ENCODE assay signal across 8 cellular contexts in the genomic region with DNA sequence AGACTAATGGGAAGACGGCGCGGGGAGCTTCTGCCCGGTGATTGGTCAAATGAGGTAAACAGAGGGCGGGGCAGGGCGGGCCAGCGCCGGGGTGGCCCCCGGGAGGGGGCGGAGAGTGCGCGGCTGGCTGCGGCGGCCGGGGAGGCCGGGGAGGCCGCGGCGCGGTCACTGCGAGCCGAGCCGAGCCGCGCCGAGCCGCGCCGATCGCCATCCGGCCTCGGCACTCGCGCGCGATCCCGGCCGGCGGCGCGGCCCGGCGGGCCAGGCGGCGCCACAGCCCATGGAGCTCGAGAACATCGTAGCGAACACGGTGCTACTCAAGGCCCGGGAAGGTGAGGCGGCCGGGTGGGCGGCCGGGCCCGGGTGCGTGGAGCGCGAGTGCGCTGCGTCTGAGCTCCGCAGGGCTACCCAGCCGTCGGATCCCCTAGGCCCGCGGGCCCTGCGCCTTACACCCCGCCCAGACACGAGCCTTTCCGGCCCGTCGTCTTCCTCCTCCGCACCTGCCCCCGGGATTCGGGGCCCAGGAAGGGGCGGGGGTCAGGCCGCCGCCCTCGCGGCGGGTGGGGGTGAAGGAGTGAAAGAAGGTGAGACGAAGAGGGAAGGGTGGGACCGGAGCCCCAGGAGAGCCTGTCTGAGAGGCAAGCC. TPM values are rescaled to one million over a fixed set of nuclear protein-coding genes. Genes with fewer than 3 reads are reported as not detected.
DNase-seq lines count a peak whose midpoint lies in the region; ATAC-seq and TF ChIP-seq lines count a peak whose summit lies in the region.

A gene (plus strand): TSS at position 111 of the 645 bp plus-strand sequence. CDS start 170 bp downstream, at position 281.

- TF ChIP-seq CTCF in A673 (conservative IDR thresholded peaks at IDR 0.05; ENCODE audit: low read depth, low read length) (no peak), ascending aorta (IDR thresholded peaks at IDR 0.05) (peak in 1 of 3 experiments; percentile 12), hepatocyte (IDR thresholded peaks at IDR 0.05; ENCODE audit: poor library complexity) (no peak)

- peak within 1 kb of the TSS; percentile 97 for H3K4me2 ChIP-seq in hepatocyte

- peaks cover 13% of the 10 kb centered on the region for H3K4me1 ChIP-seq in A673 (ENCODE audit: insufficient read depth, low read length, poor library complexity, severe bottlenecking)
- peaks cover 14 to 15% of the 10 kb centered on the region in 2 donors for H3K4me1 ChIP-seq in ascending aorta
- peaks cover 9% of the 10 kb centered on the region for H3K4me1 ChIP-seq in hepatocyte (ENCODE audit: insufficient read depth)

- under 1% methylated on average over 29 of the region's 82 CpGs for WGBS in hepatocyte (ENCODE audit: low lambda C conversion rate, missing lambda C conversion rate)

- H3K4me3 ChIP-seq in A673 (ENCODE audit: low read depth, low read length, poor library complexity, severe bottlenecking) (peak within 1 kb of the TSS; percentile 76), ascending aorta (peak within 1 kb of the TSS; percentile 79 to 91), hepatocyte (peak within 1 kb of the TSS; percentile 60), skeletal muscle cell (ENCODE audit: low read depth, low read length) (peak within 1 kb of the TSS; percentile 83)

- intact Hi-C loops in A673 (cut with micrococcal nuclease; ENCODE audit: unreplicated experiment): no loop called here
- intact Hi-C loops in ascending aorta (cut with DNase I): loop anchor here (1.0 to 10.0 kb wide), 7 partner anchors 21 to 778 kb away; a partner anchor contains a TSS

- no peaks in the 10 kb centered on the region for H3K9me2 ChIP-seq in hepatocyte (replicated peaks; ENCODE audit: insufficient read depth)

- H3K27ac ChIP-seq in A673 (ENCODE audit: low read depth, low read length, poor library complexity, severe bottlenecking) (peak within 1 kb of the TSS; percentile 84), ascending aorta (peak within 1 kb of the TSS; percentile 83 to 88), hepatocyte (peak within 1 kb of the TSS; percentile 90)

- peak; percentile 39 for DNase-seq in A673 (ENCODE audit: low spot score)
- DNase-seq in SW480 (ENCODE audit: low spot score): peak; percentile 58
- no peak for DNase-seq in ascending aorta (ENCODE audit: low spot score in 2 of 2)
- peak; percentile 73 for DNase-seq in hepatocyte (ENCODE audit: low spot score)
- DNase-seq in skeletal muscle cell (ENCODE audit: low read depth): no peak
- no peak for DNase-seq in SK-N-DZ (ENCODE audit: low spot score)

- H3K79me2 ChIP-seq in hepatocyte: peaks cover 29% of the 10 kb centered on the region

- H3K27me3 ChIP-seq in A673 (replicated peaks; ENCODE audit: insufficient read depth, low read depth, low read length, poor library complexity) (no peaks in the 10 kb centered on the region), ascending aorta (no peaks in the 10 kb centered on the region), hepatocyte (no peaks in the 10 kb centered on the region)

- H2AFZ ChIP-seq in hepatocyte: peak within 1 kb of the TSS; percentile 25

- H3K36me3 ChIP-seq in A673 (ENCODE audit: insufficient read depth, low read length, poor library complexity, severe bottlenecking): no peaks in the 10 kb centered on the region
- H3K36me3 ChIP-seq in ascending aorta: peaks cover 4 to 14% of the 10 kb centered on the region in 2 donors
- H3K36me3 ChIP-seq in hepatocyte (replicated peaks; ENCODE audit: insufficient read depth, low read depth): no peaks in the 10 kb centered on the region

- CTCF ChIA-PET in A673 (lab: Charles Lee): interaction anchor here (0.6 to 1.3 kb wide), 5 partner anchors 28 to 484 kb away, joined by 3 to 8 read pairs (median 5); no protein-coding TSS in a partner anchor

- BruUV-seq in A673 (replicated peaks; lab: Mats Ljungman, UMichigan): no TSS peak

- ATAC-seq in GM18861 (IDR thresholded peaks at IDR 0.05; ENCODE audit: unreplicated experiment) (peak; percentile 1), HG03135 (IDR thresholded peaks at IDR 0.05; ENCODE audit: unreplicated experiment) (peak; percentile 6)

- POLR2A ChIA-PET in A673 (lab: Charles Lee; ENCODE audit: low non-redundant PET): interaction anchor here (0.6 kb wide), 2 partner anchors 75 to 90 kb away, joined by 4 to 13 read pairs; a partner anchor contains a TSS

- peaks cover 4% of the 10 kb centered on the region for H4K20me1 ChIP-seq in hepatocyte (ENCODE audit: insufficient read depth, poor library complexity, severe bottlenecking)

- H3K9me3 ChIP-seq in A673 (ENCODE audit: low read depth, low read length, poor library complexity, severe bottlenecking) (no peaks in the 10 kb centered on the region), ascending aorta (no peaks in the 10 kb centered on the region), hepatocyte (ENCODE audit: low read depth) (no peaks in the 10 kb centered on the region)

RNA-seq across cellular contexts. Expression of the gene that starts here (rescaled TPM):
- 32.1 and 38.1 TPM in 2 replicates for total RNA-seq in A673 (2021)
- total RNA-seq in ascending aorta: 20.6 TPM
- 29.3 and 31.6 TPM in 2 replicates for total RNA-seq in hepatocyte
- 27.3 and 31.1 TPM in 2 replicates for polyA plus RNA-seq in hepatocyte
- 61.5 and 64.0 TPM in 2 replicates for polyA plus RNA-seq in SK-N-DZ (2014; cell fraction: cytosol; rRNA removed)
- 51.1 and 64.7 TPM in 2 replicates for polyA plus RNA-seq in SK-N-DZ (2014; cell fraction: nucleus; rRNA removed)

Comparison
In these comparisons a context has a peak if more than half of its experiments do, and no peak if none do; other contexts are left out.
1. DNase-seq: peak in A673 (single experiment), SW480 (single experiment) and hepatocyte (single experiment); none in ascending aorta (0 of 2), skeletal muscle cell (single experiment) and SK-N-DZ (single experiment).
2. Peak in every context shown above with its lines, with median percentiles within 50 percentile points of each other: H3K27ac ChIP-seq and H3K4me3 ChIP-seq.